In the genomic region with DNA sequence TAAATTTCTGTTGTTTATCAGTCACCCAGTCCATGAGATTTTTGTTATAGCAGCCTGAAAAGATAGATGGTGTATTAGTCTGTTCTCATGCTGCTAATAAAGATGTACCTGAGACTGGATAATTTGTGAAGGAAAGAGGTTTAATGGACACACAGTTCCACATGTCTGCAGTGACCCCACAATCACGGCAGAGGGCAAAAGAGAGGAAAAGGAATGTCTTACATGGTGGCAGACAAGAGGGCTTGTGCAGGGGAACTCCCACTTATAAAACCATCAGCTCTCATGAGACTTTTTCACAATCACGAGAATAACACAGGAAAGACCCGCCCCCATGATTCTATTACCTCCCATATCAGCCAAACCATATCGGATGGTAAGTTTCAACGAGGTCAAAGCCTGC, we compare ENCODE assay signal across 24 cellular contexts.
"Had no signal": no experiment of that assay in that cellular context is flagged by ENCODE, and none has a peak within 500 bp of the region (broad histone marks: within the 10 kb centered on the region; RNA-seq: fewer than 3 reads in every experiment).

No MANE protein-coding gene starts in this region.

- H3K27me3 Mint-ChIP-seq: activated CD4-positive, alpha-beta memory T cell treated with anti-CD3 and anti-CD28 coated beads, Interleukin-2, amount 10 ng/mL, durations not matched to agents 7 days and 5 days; activated CD4-positive, alpha-beta T cell treated with anti-CD3 and anti-CD28 coated beads, Interleukin-2, amount 10 ng/mL, durations not matched to agents 7 days and 5 days; activated T-cell treated with anti-CD3 and anti-CD28 coated beads, Interleukin-2, amount 50 U/mL, for 24 hours; memory B cell had no signal

- H3K27ac Mint-ChIP-seq: activated CD4-positive, alpha-beta memory T cell treated with anti-CD3 and anti-CD28 coated beads, Interleukin-2, amount 10 ng/mL, durations not matched to agents 7 days and 5 days; activated CD4-positive, alpha-beta T cell treated with anti-CD3 and anti-CD28 coated beads, Interleukin-2, amount 10 ng/mL, durations not matched to agents 7 days and 5 days; activated naive CD4-positive, alpha-beta T cell treated with anti-CD3 and anti-CD28 coated beads, Interleukin-2, amount 50 U/mL, for 72 hours; activated T-cell treated with anti-CD3 and anti-CD28 coated beads, Interleukin-2, amount 50 U/mL, for 24 hours; memory B cell; naive thymus-derived CD8-positive, alpha-beta T cell; neural progenitor cell; T-helper 2 cell treated with Interferon-gamma antibody and Interleukin-4, amounts not matched to agents 5 μg/mL and 100 μg/mL, for 36 hours had no signal

- H3K4me1 Mint-ChIP-seq: activated CD4-positive, alpha-beta memory T cell treated with anti-CD3 and anti-CD28 coated beads, Interleukin-2, amount 10 ng/mL, durations not matched to agents 7 days and 5 days; activated CD4-positive, alpha-beta T cell treated with anti-CD3 and anti-CD28 coated beads, Interleukin-2, amount 10 ng/mL, durations not matched to agents 7 days and 5 days; memory B cell; naive thymus-derived CD8-positive, alpha-beta T cell had no signal

- H3K27ac ChIP-seq: body of pancreas, esophagus muscularis mucosa, foreskin keratinocyte, heart right ventricle, neural progenitor cell, parathyroid adenoma, right atrium auricular region, tibial nerve had no signal

- DNase-seq: activated CD4-positive, alpha-beta memory T cell treated with anti-CD3 and anti-CD28 coated beads, Interleukin-2, amount 10 ng/mL, durations not matched to agents 7 days and 5 days; activated CD4-positive, alpha-beta T cell treated with anti-CD3 and anti-CD28 coated beads, Interleukin-2, amount 10 ng/mL, durations not matched to agents 7 days and 5 days; activated CD4-positive, CD25-positive, alpha-beta regulatory T cell treated with anti-CD3 and anti-CD28 coated beads, Interleukin-2, amount 50 U/mL, for 72 hours; activated CD8-positive, alpha-beta memory T cell treated with anti-CD3 and anti-CD28 coated beads, Interleukin-2, amount 50 U/mL, for 48 hours; activated gamma-delta T cell treated with Interleukin-2 at 50 U/mL for 16 hours; activated T-cell treated with anti-CD3 and anti-CD28 coated beads, Interleukin-2, amount 50 U/mL, for 24 hours; anterior cingulate cortex; body of pancreas; dermis blood vessel endothelial cell; effector CD4-positive, alpha-beta T cell; foreskin keratinocyte; heart right ventricle; naive thymus-derived CD8-positive, alpha-beta T cell; occipital lobe; stimulated activated naive CD4-positive, alpha-beta T cell treated with Interleukin-2 at 50 U/mL for 16 hours; T-helper 1 cell had no signal

- H3K4me3 ChIP-seq: body of pancreas, esophagus muscularis mucosa, heart right ventricle, neural progenitor cell, right atrium auricular region, tibial nerve had no signal

- H3K27me3 ChIP-seq: body of pancreas, esophagus muscularis mucosa, foreskin keratinocyte, heart right ventricle, neural progenitor cell, right atrium auricular region, tibial nerve had no signal

- H3K36me3 Mint-ChIP-seq: activated naive CD4-positive, alpha-beta T cell treated with anti-CD3 and anti-CD28 coated beads, Interleukin-2, amount 50 U/mL, for 72 hours; memory B cell; naive thymus-derived CD8-positive, alpha-beta T cell; neural progenitor cell had no signal

- H3K9ac ChIP-seq: neural progenitor cell, parathyroid adenoma had no signal

- H3K4me3 Mint-ChIP-seq: activated CD4-positive, alpha-beta memory T cell treated with anti-CD3 and anti-CD28 coated beads, Interleukin-2, amount 10 ng/mL, durations not matched to agents 7 days and 5 days; activated CD4-positive, alpha-beta T cell treated with anti-CD3 and anti-CD28 coated beads, Interleukin-2, amount 10 ng/mL, durations not matched to agents 7 days and 5 days; activated T-cell treated with anti-CD3 and anti-CD28 coated beads, Interleukin-2, amount 50 U/mL, for 24 hours; memory B cell; naive thymus-derived CD8-positive, alpha-beta T cell; neural progenitor cell; T-helper 2 cell treated with Interferon-gamma antibody and Interleukin-4, amounts not matched to agents 5 μg/mL and 100 μg/mL, for 36 hours had no signal

- H3K9me3 ChIP-seq: body of pancreas, esophagus muscularis mucosa, heart right ventricle, right atrium auricular region, tibial nerve had no signal

- H3K4me1 ChIP-seq: body of pancreas, esophagus muscularis mucosa, foreskin keratinocyte, heart right ventricle, neural progenitor cell, parathyroid adenoma, right atrium auricular region, tibial nerve had no signal

- H2AFZ ChIP-seq: neural progenitor cell, parathyroid adenoma had no signal

- ATAC-seq: activated naive CD4-positive, alpha-beta T cell treated with anti-CD3 and anti-CD28 coated beads, Interleukin-2, amount 50 U/mL, for 72 hours; body of pancreas; foreskin keratinocyte; heart right ventricle; naive thymus-derived CD8-positive, alpha-beta T cell had no signal

- H3K36me3 ChIP-seq: esophagus muscularis mucosa, heart right ventricle, neural progenitor cell, right atrium auricular region, tibial nerve had no signal

- H3K4me2 ChIP-seq: neural progenitor cell had no signal

- H3K9me3 Mint-ChIP-seq: neural progenitor cell had no signal

- H3K79me2 ChIP-seq: parathyroid adenoma had no signal
